Comparison of ENCODE assay signal across 26 cellular contexts in the genomic region with DNA sequence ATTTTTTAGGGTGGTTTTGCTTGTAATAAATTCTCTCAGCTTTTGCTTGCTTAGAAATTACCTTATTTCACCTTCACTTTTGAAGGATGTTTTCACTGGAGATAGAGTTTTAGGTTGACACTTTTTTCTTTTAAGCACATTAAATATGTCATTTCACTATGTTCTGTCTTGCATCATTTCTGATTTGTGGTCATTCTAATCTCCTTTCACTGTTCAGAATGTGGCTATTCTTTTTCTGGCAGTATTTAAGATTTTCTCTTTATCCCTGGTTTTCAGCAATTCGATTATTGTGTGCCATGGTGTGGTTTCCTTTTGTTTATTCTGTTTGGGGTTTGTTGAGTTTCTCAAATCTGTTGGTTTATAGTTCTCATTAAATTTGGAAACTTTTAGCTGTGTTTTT.
DNase-seq lines count a peak whose midpoint lies in the region; ATAC-seq, FAIRE-seq and TF ChIP-seq lines count a peak whose summit lies in the region.
"Had no signal": no experiment of that assay in that cellular context is flagged by ENCODE, and none has a peak within 500 bp of the region (broad histone marks: within the 10 kb centered on the region; RNA-seq: fewer than 3 reads in every experiment).

No MANE protein-coding gene starts in this region.

- H3K4me3 ChIP-seq in fibroblast of the aortic adventitia (ENCODE audit: low read depth, low read length), result no peak overlapping the region
- H3K4me3 ChIP-seq: BLaER1 treated with 17β-estradiol and CSF1 and Interleukin-3, amounts not matched to agents 10 nM and 100 nM; GM12878; GM23248 had no signal

- peak; percentile 57 for FAIRE-seq in H54 (lab: Jason Lieb, UNC)
- FAIRE-seq: A204.1, D721Med, GM12878, GM19239, H1 had no signal

- no peak for TF ChIP-seq CTCF in fibroblast of the aortic adventitia (IDR thresholded peaks at IDR 0.05; ENCODE audit: insufficient read depth, low read length)

- DNase-seq in H54 (ENCODE audit: insufficient read length, low spot score) (no peak), dedifferentiated amniotic fluid mesenchymal stem cell (ENCODE audit: extremely low spot score) (peak; percentile 55), fibroblast of the aortic adventitia (ENCODE audit: low read depth) (peak; percentile 53), AG08395 (ENCODE audit: low spot score) (no peak), NOMO-1 treated with DMSO at 0.1 percent for 48 hours (lab: John Stamatoyannopoulos, UW; ENCODE audit: unreplicated experiment) (no peak), NCI-H1417 treated with DMSO at 0.1 percent for 48 hours (lab: John Stamatoyannopoulos, UW) (no peak)
- no peak for DNase-seq in stimulated activated naive CD8-positive, alpha-beta T cell treated with anti-CD3 and anti-CD28 coated beads, Interleukin-15, Interleukin-2, amounts not matched to agents 100 U/mL and 50 U/mL, for 24 hours
- DNase-seq: AML-193; BE2C; CD4-positive, alpha-beta T cell; CD8-positive, alpha-beta memory T cell; DMS 273 treated with DMSO at 0.1 percent for 48 hours; DMS79; EL; GDM1; GM23248; H9; HFFc6 had no signal

- no peak for TF ChIP-seq POLR2A in H54 (IDR thresholded peaks at IDR 0.05; ENCODE audit: low read depth, low read length)

- ATAC-seq in SK-N-SH treated with all-trans-retinoic acid at 6 μM for 48 hours, result no peak
- ATAC-seq in stimulated activated naive CD8-positive, alpha-beta T cell treated with anti-CD3 and anti-CD28 coated beads, Interleukin-15, Interleukin-2, amounts not matched to agents 100 U/mL and 50 U/mL, for 24 hours, result no peak
- ATAC-seq: GM12878, HCT116 had no signal

TF ChIP-seq in SK-N-SH treated with all-trans-retinoic acid at 6 μM for 48 hours, 23 proteins besides CTCF, POLR2A, EP300 and RAD21:
- TF ChIP-seq OSR1 (CRISPR knock-in tag; IDR thresholded peaks at IDR 0.05) (no peak), ZFP3 (CRISPR knock-in tag; IDR thresholded peaks at IDR 0.05) (no peak), ZNF8 (CRISPR knock-in tag; IDR thresholded peaks at IDR 0.05) (no peak), ZNF70 (CRISPR knock-in tag; IDR thresholded peaks at IDR 0.05) (no peak), ISL1 (CRISPR knock-in tag; IDR thresholded peaks at IDR 0.05) (peak; percentile 40; the same call in 1 of the 2 replicates), GLIS3 (CRISPR knock-in tag; IDR thresholded peaks at IDR 0.05) (no peak), TCF4 (CRISPR knock-in tag; IDR thresholded peaks at IDR 0.05; ENCODE audit: borderline replicate concordance) (no peak), PPARA (CRISPR knock-in tag; IDR thresholded peaks at IDR 0.05; ENCODE audit: borderline replicate concordance) (no peak), ZC3H10 (CRISPR knock-in tag; IDR thresholded peaks at IDR 0.05) (0 out of 2 replicates have a peak, but pooled peaks have one; percentile 9)
- TF ChIP-seq, protein P1, sequence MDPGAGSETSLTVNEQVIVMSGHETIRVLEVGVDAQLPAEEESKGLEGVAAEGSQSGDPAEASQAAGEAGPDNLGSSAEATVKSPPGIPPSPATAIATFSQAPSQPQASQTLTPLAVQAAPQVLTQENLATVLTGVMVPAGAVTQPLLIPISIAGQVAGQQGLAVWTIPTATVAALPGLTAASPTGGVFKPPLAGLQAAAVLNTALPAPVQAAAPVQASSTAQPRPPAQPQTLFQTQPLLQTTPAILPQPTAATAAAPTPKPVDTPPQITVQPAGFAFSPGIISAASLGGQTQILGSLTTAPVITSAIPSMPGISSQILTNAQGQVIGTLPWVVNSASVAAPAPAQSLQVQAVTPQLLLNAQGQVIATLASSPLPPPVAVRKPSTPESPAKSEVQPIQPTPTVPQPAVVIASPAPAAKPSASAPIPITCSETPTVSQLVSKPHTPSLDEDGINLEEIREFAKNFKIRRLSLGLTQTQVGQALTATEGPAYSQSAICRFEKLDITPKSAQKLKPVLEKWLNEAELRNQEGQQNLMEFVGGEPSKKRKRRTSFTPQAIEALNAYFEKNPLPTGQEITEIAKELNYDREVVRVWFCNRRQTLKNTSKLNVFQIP (CRISPR knock-in tag; IDR thresholded peaks at IDR 0.05; ENCODE audit: borderline replicate concordance, low read depth), result no peak
- TF ChIP-seq, protein P2, sequence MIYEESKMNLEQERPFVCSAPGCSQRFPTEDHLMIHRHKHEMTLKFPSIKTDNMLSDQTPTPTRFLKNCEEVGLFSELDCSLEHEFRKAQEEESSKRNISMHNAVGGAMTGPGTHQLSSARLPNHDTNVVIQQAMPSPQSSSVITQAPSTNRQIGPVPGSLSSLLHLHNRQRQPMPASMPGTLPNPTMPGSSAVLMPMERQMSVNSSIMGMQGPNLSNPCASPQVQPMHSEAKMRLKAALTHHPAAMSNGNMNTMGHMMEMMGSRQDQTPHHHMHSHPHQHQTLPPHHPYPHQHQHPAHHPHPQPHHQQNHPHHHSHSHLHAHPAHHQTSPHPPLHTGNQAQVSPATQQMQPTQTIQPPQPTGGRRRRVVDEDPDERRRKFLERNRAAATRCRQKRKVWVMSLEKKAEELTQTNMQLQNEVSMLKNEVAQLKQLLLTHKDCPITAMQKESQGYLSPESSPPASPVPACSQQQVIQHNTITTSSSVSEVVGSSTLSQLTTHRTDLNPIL (CRISPR knock-in tag; IDR thresholded peaks at IDR 0.05; ENCODE audit: low read depth), result no peak

Comparison
In these comparisons a context has a peak if more than half of its experiments do, and no peak if none do; other contexts are left out.
1. DNase-seq: peak in dedifferentiated amniotic fluid mesenchymal stem cell (single experiment) and fibroblast of the aortic adventitia (single experiment); none in H54 (single experiment), AG08395 (single experiment), NOMO-1 treated with DMSO at 0.1 percent for 48 hours (single experiment), stimulated activated naive CD8-positive, alpha-beta T cell treated with anti-CD3 and anti-CD28 coated beads, Interleukin-15, Interleukin-2, amounts not matched to agents 100 U/mL and 50 U/mL, for 24 hours (single experiment) and NCI-H1417 treated with DMSO at 0.1 percent for 48 hours (single experiment).